In genomic region chr6:3424185-3424927, GRCh38 we compare ENCODE assay signal across 20 cellular contexts.
"Had no signal": no experiment of that assay in that cellular context is flagged by ENCODE, and none has a peak within 500 bp of the region (broad histone marks: within the 10 kb centered on the region; RNA-seq: fewer than 3 reads in every experiment).

No MANE protein-coding gene starts in this region.

- H3K4me3 ChIP-seq: coronary artery, esophagus muscularis mucosa, hepatocyte, pancreas, sigmoid colon, spleen, suprapubic skin, upper lobe of left lung had no signal

- H3K36me3 ChIP-seq: esophagus muscularis mucosa, pancreas, sigmoid colon, spleen, suprapubic skin, upper lobe of left lung had no signal

- ATAC-seq: activated CD4-positive, alpha-beta T cell treated with anti-CD3 and anti-CD28 coated beads for 36 hours; activated CD8-positive, alpha-beta memory T cell treated with anti-CD3 and anti-CD28 coated beads, Interleukin-2, amount 10 ng/mL, durations not matched to agents 7 days and 5 days; activated T-cell treated with anti-CD3 and anti-CD28 coated beads, Interleukin-2, amount 50 U/mL, for 4 hours; pancreas; T-helper 17 cell had no signal

- H3K9me3 ChIP-seq: esophagus muscularis mucosa, pancreas, sigmoid colon, spleen, suprapubic skin, upper lobe of left lung had no signal

- H3K4me1 ChIP-seq: upper lobe of left lung had no signal

- H3K27me3 Mint-ChIP-seq: activated CD4-positive, alpha-beta memory T cell treated with anti-CD3 and anti-CD28 coated beads for 36 hours; activated CD4-positive, alpha-beta T cell treated with anti-CD3 and anti-CD28 coated beads for 36 hours had no signal

- H3K36me3 Mint-ChIP-seq: activated CD4-positive, alpha-beta memory T cell treated with anti-CD3 and anti-CD28 coated beads for 36 hours; activated CD8-positive, alpha-beta memory T cell treated with anti-CD3 and anti-CD28 coated beads, Interleukin-2, amount 10 ng/mL, durations not matched to agents 7 days and 5 days; immature natural killer cell had no signal

- H3K27ac Mint-ChIP-seq: activated CD4-positive, alpha-beta memory T cell treated with anti-CD3 and anti-CD28 coated beads for 36 hours; activated CD4-positive, alpha-beta T cell treated with anti-CD3 and anti-CD28 coated beads for 36 hours; activated CD8-positive, alpha-beta memory T cell treated with anti-CD3 and anti-CD28 coated beads, Interleukin-2, amount 10 ng/mL, durations not matched to agents 7 days and 5 days; immature natural killer cell; stimulated activated naive CD8-positive, alpha-beta T cell treated with anti-CD3 and anti-CD28 coated beads, Interleukin-15, Interleukin-2, amounts not matched to agents 100 ng/mL and 50 ng/mL, for 24 hours; T-helper 17 cell had no signal

- H3K4me3 Mint-ChIP-seq: activated CD4-positive, alpha-beta memory T cell treated with anti-CD3 and anti-CD28 coated beads for 36 hours; activated CD4-positive, alpha-beta T cell treated with anti-CD3 and anti-CD28 coated beads for 36 hours; activated CD8-positive, alpha-beta memory T cell treated with anti-CD3 and anti-CD28 coated beads, Interleukin-2, amount 10 ng/mL, durations not matched to agents 7 days and 5 days; activated T-cell treated with anti-CD3 and anti-CD28 coated beads, Interleukin-2, amount 50 U/mL, for 4 hours; immature natural killer cell; stimulated activated naive CD8-positive, alpha-beta T cell treated with anti-CD3 and anti-CD28 coated beads, Interleukin-15, Interleukin-2, amounts not matched to agents 100 ng/mL and 50 ng/mL, for 24 hours; T-helper 17 cell had no signal

- H3K27me3 ChIP-seq: esophagus muscularis mucosa, hepatocyte, pancreas, sigmoid colon, suprapubic skin, upper lobe of left lung had no signal

- DNase-seq: activated CD4-positive, alpha-beta memory T cell treated with anti-CD3 and anti-CD28 coated beads for 36 hours; activated CD4-positive, alpha-beta T cell treated with anti-CD3 and anti-CD28 coated beads for 36 hours; activated CD8-positive, alpha-beta memory T cell treated with anti-CD3 and anti-CD28 coated beads, Interleukin-2, amount 10 ng/mL, durations not matched to agents 7 days and 5 days; activated effector memory CD4-positive, alpha-beta T cell treated with Interleukin-2 at 50 U/mL for 16 hours; activated naive CD4-positive, alpha-beta T cell treated with anti-CD3 and anti-CD28 coated beads, Interleukin-2, amount 50 U/mL, for 16 hours; activated T-cell treated with anti-CD3 and anti-CD28 coated beads, Interleukin-2, amount 50 U/mL, for 4 hours; caudate nucleus; immature natural killer cell; midbrain; pancreas; sigmoid colon; spleen; T-helper 17 cell; upper lobe of left lung; WERI-Rb-1 had no signal

- H3K4me1 Mint-ChIP-seq: activated CD8-positive, alpha-beta memory T cell treated with anti-CD3 and anti-CD28 coated beads, Interleukin-2, amount 10 ng/mL, durations not matched to agents 7 days and 5 days; immature natural killer cell had no signal

- H3K9me3 Mint-ChIP-seq: activated CD4-positive, alpha-beta memory T cell treated with anti-CD3 and anti-CD28 coated beads for 36 hours; activated T-cell treated with anti-CD3 and anti-CD28 coated beads, Interleukin-2, amount 50 U/mL, for 4 hours; immature natural killer cell; stimulated activated naive CD8-positive, alpha-beta T cell treated with anti-CD3 and anti-CD28 coated beads, Interleukin-15, Interleukin-2, amounts not matched to agents 100 ng/mL and 50 ng/mL, for 24 hours had no signal

- H3K27ac ChIP-seq: coronary artery, esophagus muscularis mucosa, hepatocyte, pancreas, sigmoid colon, spleen, suprapubic skin, upper lobe of left lung, WERI-Rb-1 had no signal
